Comparison of ENCODE assay signal across 19 cellular contexts in the genomic region with DNA sequence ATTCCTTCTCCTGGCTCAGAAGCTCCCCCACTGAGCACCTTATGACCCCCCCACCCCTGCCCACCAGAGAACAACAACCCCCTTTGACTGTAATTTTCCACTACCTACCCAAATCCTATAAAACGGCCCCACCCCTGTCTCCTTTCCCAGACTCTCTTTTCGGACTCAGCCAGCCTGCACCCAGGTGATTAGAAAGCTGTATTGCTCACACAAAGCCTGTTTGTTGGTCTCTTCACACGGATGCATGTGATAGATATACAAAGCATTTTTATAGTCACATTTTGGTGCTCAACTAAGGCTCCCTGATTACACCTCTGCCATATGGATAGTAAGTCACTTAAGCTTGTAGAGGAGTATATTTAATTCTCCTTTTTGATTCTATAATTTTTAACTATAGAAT.
DNase-seq lines count a peak whose midpoint lies in the region; ATAC-seq and TF ChIP-seq lines count a peak whose summit lies in the region.
"Had no signal": no experiment of that assay in that cellular context is flagged by ENCODE, and none has a peak within 500 bp of the region (broad histone marks: within the 10 kb centered on the region; RNA-seq: fewer than 3 reads in every experiment).

No MANE protein-coding gene starts in this region.

- no peak for ATAC-seq in HG02571 (IDR thresholded peaks at IDR 0.05; ENCODE audit: unreplicated experiment)
- no peak for ATAC-seq in gastrocnemius medialis

- no peak overlapping the region for H2AK5ac ChIP-seq in mesendoderm (ENCODE audit: low read length)

- 41 to 60% methylated on average over 1 to 3 of the region's 3 CpGs for WGBS in endodermal cell (ENCODE audit: insufficient coverage in 1 of 2, insufficient read length in 1 of 2), 2 experiments
- WGBS in mesendoderm (ENCODE audit: extremely low coverage, insufficient coverage, low lambda C conversion rate): no CpG with 5 or more reads among the region's 3 CpGs

- H3K4me1 ChIP-seq in HUES6 (ENCODE audit: control insufficient read depth, insufficient read depth, low read length) (peaks cover 29% of the 10 kb centered on the region), endodermal cell (ENCODE audit: control insufficient read depth, insufficient read depth, low read length) (peaks cover 2% of the 10 kb centered on the region), mesendoderm (ENCODE audit: control insufficient read depth, low read depth, low read length) (peaks cover 5% of the 10 kb centered on the region), gastrocnemius medialis (no peaks in the 10 kb centered on the region)
- H3K4me1 ChIP-seq: Peyer's patch had no signal

- H3K4me1 Mint-ChIP-seq in Calu3 (ENCODE audit: low read depth, unreplicated experiment): peaks cover 33% of the 10 kb centered on the region
- H3K4me1 Mint-ChIP-seq in endodermal cell: peaks cover 23% of the 10 kb centered on the region

- H3K27ac Mint-ChIP-seq in Calu3 (ENCODE audit: unreplicated experiment) (peak overlapping the region; percentile 84), endodermal cell (peak overlapping the region; percentile 92)

- H3K9me3 Mint-ChIP-seq in Calu3 (ENCODE audit: low read depth, unreplicated experiment) (no peaks in the 10 kb centered on the region), endodermal cell (peaks cover 19% of the 10 kb centered on the region)

- H3K4ac ChIP-seq in mesendoderm (ENCODE audit: low read depth, low read length): no peak overlapping the region

- no peak overlapping the region for H4K5ac ChIP-seq in mesendoderm (ENCODE audit: low read length)

- no peaks in the 10 kb centered on the region for H3K36me3 ChIP-seq in HUES6 (ENCODE audit: control insufficient read depth, insufficient read depth, low read length)
- no peaks in the 10 kb centered on the region for H3K36me3 ChIP-seq in endodermal cell (ENCODE audit: control insufficient read depth, insufficient read depth, low read length)
- H3K36me3 ChIP-seq in mesendoderm (ENCODE audit: control insufficient read depth, insufficient read depth, low read length): no peaks in the 10 kb centered on the region
- no peaks in the 10 kb centered on the region for H3K36me3 ChIP-seq in gastrocnemius medialis
- H3K36me3 ChIP-seq: MG63, Peyer's patch had no signal

- H3K4me3 Mint-ChIP-seq in Calu3 (ENCODE audit: low read depth, unreplicated experiment) (peak overlapping the region; percentile 31), endodermal cell (peak overlapping the region; percentile 10)

- H3K56ac ChIP-seq in mesendoderm (ENCODE audit: low read length): peak overlapping the region; percentile 63

- H3K27me3 ChIP-seq in HUES6 (ENCODE audit: control insufficient read depth, insufficient read depth, low read length): no peaks in the 10 kb centered on the region
- no peaks in the 10 kb centered on the region for H3K27me3 ChIP-seq in endodermal cell (ENCODE audit: control insufficient read depth, insufficient read depth, low read length, poor library complexity, severe bottlenecking)
- H3K27me3 ChIP-seq in mesendoderm (ENCODE audit: insufficient read depth, low read length, poor library complexity): no peaks in the 10 kb centered on the region
- no peaks in the 10 kb centered on the region for H3K27me3 ChIP-seq in gastrocnemius medialis
- H3K27me3 ChIP-seq: MG63, Peyer's patch had no signal

- peaks cover 5% of the 10 kb centered on the region for H3K36me3 Mint-ChIP-seq in Calu3 (ENCODE audit: insufficient read depth, unreplicated experiment)
- peaks cover 10% of the 10 kb centered on the region for H3K36me3 Mint-ChIP-seq in endodermal cell (ENCODE audit: low read depth)

- CTCF ChIA-PET in Calu3 (lab: Charles Lee): interaction anchor here (0.6 to 0.7 kb wide), 2 partner anchors 13 to 662 kb away, joined by 3 to 4 read pairs; no protein-coding TSS in a partner anchor

- no peak overlapping the region for H3K4me2 ChIP-seq in mesendoderm (ENCODE audit: low read length)

- H3K9ac ChIP-seq in HUES6 (ENCODE audit: low read length) (peak overlapping the region; percentile 27), endodermal cell (ENCODE audit: extremely low read depth, low read length, poor library complexity, severe bottlenecking) (no peak overlapping the region), mesendoderm (ENCODE audit: low read length) (peak overlapping the region; percentile 11)

- peaks cover 4% of the 10 kb centered on the region; the same call in 1 of the 2 replicates for H3K9me3 ChIP-seq in HUES6 (ENCODE audit: control insufficient read depth, insufficient read depth, low read depth, low read length)
- H3K9me3 ChIP-seq in endodermal cell (ENCODE audit: control insufficient read depth, low read length): peaks cover 25% of the 10 kb centered on the region
- no peaks in the 10 kb centered on the region for H3K9me3 ChIP-seq in gastrocnemius medialis
- H3K9me3 ChIP-seq: MG63, Peyer's patch had no signal

- no peaks in the 10 kb centered on the region for H3K79me1 ChIP-seq in mesendoderm (ENCODE audit: low read length)

- TF ChIP-seq CTCF in Calu3 (IDR thresholded peaks at IDR 0.05; ENCODE audit: unreplicated experiment): no peak
- TF ChIP-seq CTCF in endodermal cell (conservative IDR thresholded peaks at IDR 0.05): no peak
- no peak for TF ChIP-seq CTCF in gastrocnemius medialis (IDR thresholded peaks at IDR 0.05 in 4 of 5, conservative IDR thresholded peaks at IDR 0.05 in 1 of 5)

- H3K79me2 ChIP-seq in mesendoderm (ENCODE audit: control insufficient read depth, insufficient read depth, low read length): no peaks in the 10 kb centered on the region

- H3K18ac ChIP-seq in mesendoderm (ENCODE audit: low read length): no peak overlapping the region

- H3K4me3 ChIP-seq in HUES6 (ENCODE audit: low read depth, low read length) (peak overlapping the region; percentile 12; the same call in 1 of the 2 replicates), endodermal cell (ENCODE audit: low read length) (no peak overlapping the region), mesendoderm (ENCODE audit: low read length) (no peak overlapping the region), gastrocnemius medialis (no peak overlapping the region)
- H3K4me3 ChIP-seq: MG63, Peyer's patch had no signal

- no peak overlapping the region for H2BK120ac ChIP-seq in mesendoderm (ENCODE audit: low read depth, low read length)

- H3K23ac ChIP-seq in mesendoderm (ENCODE audit: low read length): no peak overlapping the region

- no peak for TF ChIP-seq POLR2A in gastrocnemius medialis (IDR thresholded peaks at IDR 0.05)

- intact Hi-C loops in Calu3 (cut with micrococcal nuclease; ENCODE audit: unreplicated experiment): loop anchor here (5.0 kb wide), 2 partner anchors 75 to 225 kb away; no protein-coding TSS in a partner anchor
- intact Hi-C loops in gastrocnemius medialis (cut with DNase I; ENCODE audit: low total_unique reads): no loop called here

- peak overlapping the region; percentile 89; the same call in 1 of the 2 replicates for H3K27ac ChIP-seq in HUES6 (ENCODE audit: low read depth, low read length)
- H3K27ac ChIP-seq in endodermal cell (ENCODE audit: low read depth, low read length): no peak overlapping the region
- H3K27ac ChIP-seq in mesendoderm (ENCODE audit: low read depth, low read length): peak overlapping the region; percentile 67
- H3K27ac ChIP-seq in gastrocnemius medialis: no peak overlapping the region
- H3K27ac ChIP-seq: Peyer's patch had no signal

- H2BK5ac ChIP-seq in mesendoderm (ENCODE audit: low read length): no peak overlapping the region

- no peak overlapping the region for H2BK15ac ChIP-seq in mesendoderm (replicated peaks; ENCODE audit: low read depth)

- BruUV-seq in Calu3 (replicated peaks; lab: Mats Ljungman, UMichigan): no TSS peak

- H3K27me3 Mint-ChIP-seq in Calu3 (ENCODE audit: unreplicated experiment): no peaks in the 10 kb centered on the region
- no peaks in the 10 kb centered on the region for H3K27me3 Mint-ChIP-seq in endodermal cell (ENCODE audit: insufficient read depth)

- DNase-seq in Calu3: peak; percentile 41
- peak; percentile 92 for DNase-seq in endodermal cell
- peak; percentile 93 for DNase-seq in mesendoderm
- DNase-seq in gastrocnemius medialis: no peak
- DNase-seq in NCI-H510A (lab: John Stamatoyannopoulos, UW): no peak
- DNase-seq: DMS153, DND-41, KG1, MG63, NCI-H1105 treated with DMSO at 0.1 percent for 48 hours, NCI-H146, NCI-H1930, NCI-H2107, NCI-H446, NCI-H526, Peyer's patch, SHP77 treated with DMSO at 0.1 percent for 48 hours had no signal

- no peak overlapping the region for H4K8ac ChIP-seq in mesendoderm (ENCODE audit: low read depth, low read length)

- in situ Hi-C loops in gastrocnemius medialis (cut with MboI; ENCODE audit: low sequenced_read_pairs in 4 of 4): no loop called here

Comparison
In these comparisons a context has a peak if more than half of its experiments do, and no peak if none do; other contexts are left out.
1. DNase-seq: peak in Calu3 (single experiment), endodermal cell (single experiment) and mesendoderm (single experiment); none in gastrocnemius medialis (0 of 2) and NCI-H510A (single experiment).
2. H3K27ac ChIP-seq: peak in HUES6 (single experiment) and mesendoderm (single experiment); none in endodermal cell (single experiment) and gastrocnemius medialis (0 of 4).